In the genomic region with DNA sequence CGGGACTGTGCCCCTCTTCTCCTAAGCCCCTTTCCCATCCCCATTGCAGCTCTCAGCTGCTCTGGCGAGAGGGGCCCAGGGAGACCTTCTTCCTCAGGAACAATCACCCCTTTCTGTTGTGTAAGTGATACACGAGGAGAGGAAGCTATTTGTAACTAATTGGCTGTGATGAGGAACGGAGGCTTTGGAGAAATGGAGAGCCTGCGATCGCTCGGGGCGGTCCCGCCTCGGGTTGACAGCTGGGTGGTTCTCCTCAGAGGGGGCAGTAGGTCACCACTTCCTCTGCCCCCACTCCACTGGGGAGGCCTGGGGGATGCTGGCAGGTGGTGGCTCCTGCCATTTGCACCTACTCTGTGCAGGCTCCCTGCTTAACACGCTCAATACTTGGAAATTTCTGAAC, we compare ENCODE assay signal across 25 cellular contexts. TPM values are rescaled to one million over a fixed set of nuclear protein-coding genes. Genes with fewer than 3 reads are reported as not detected.
A peak's percentile ranks its signal among the peaks of the same experiment; 100 is the strongest.
DNase-seq lines count a peak whose midpoint lies in the region; ATAC-seq and TF ChIP-seq lines count a peak whose summit lies in the region.
"Had no signal": no experiment of that assay in that cellular context is flagged by ENCODE, and none has a peak within 500 bp of the region (broad histone marks: within the 10 kb centered on the region; RNA-seq: fewer than 3 reads in every experiment).

No MANE protein-coding gene starts in this region.

- CTCF ChIA-PET in naive thymus-derived CD4-positive, alpha-beta T cell (lab: Charles Lee): no interaction called here

- H2AFZ ChIP-seq in OCI-LY3 (ENCODE audit: low read depth, low read length): peak overlapping the region; percentile 72

- peaks cover 0 to 9% (median 0%) of the 10 kb centered on the region in 7 donors for H3K4me1 Mint-ChIP-seq in naive thymus-derived CD4-positive, alpha-beta T cell
- H3K4me1 Mint-ChIP-seq: activated CD4-positive, alpha-beta T cell treated with anti-CD3 and anti-CD28 coated beads for 36 hours had no signal

- intact Hi-C loops in naive thymus-derived CD4-positive, alpha-beta T cell (cut with micrococcal nuclease): no loop called here
- intact Hi-C loops in lower lobe of right lung (cut with DNase I): no loop called here

- H3K9me3 Mint-ChIP-seq in naive thymus-derived CD4-positive, alpha-beta T cell: no peaks in the 10 kb centered on the region
- H3K9me3 Mint-ChIP-seq: CD8-positive, alpha-beta T cell; stimulated activated effector memory CD8-positive, alpha-beta T cell treated with anti-CD3 and anti-CD28 coated beads, Interleukin-12 subunit alpha, Interleukin-12 subunit beta, amount 100 ng/mL, for 72 hours; T-helper 1 cell treated with Interleukin-12 subunit alpha and Interleukin-12 subunit beta and Interleukin-4 antibody, amounts not matched to agents 30 μg/mL and 1 μg/mL, for 36 hours had no signal

- peak overlapping the region; percentile 69 for H3K9ac ChIP-seq in OCI-LY3 (ENCODE audit: low read length)

- no peak for TF ChIP-seq CTCF in HL-60 (IDR thresholded peaks at IDR 0.05; ENCODE audit: insufficient read depth, low read length)
- TF ChIP-seq CTCF in OCI-LY3 (IDR thresholded peaks at IDR 0.05; ENCODE audit: low read depth, low read length): no peak
- no peak for TF ChIP-seq CTCF in lower lobe of right lung (IDR thresholded peaks at IDR 0.05)

- H3K36me3 Mint-ChIP-seq in naive thymus-derived CD4-positive, alpha-beta T cell: no peaks in the 10 kb centered on the region
- H3K36me3 Mint-ChIP-seq: CD8-positive, alpha-beta T cell; stimulated activated effector memory CD8-positive, alpha-beta T cell treated with anti-CD3 and anti-CD28 coated beads, Interleukin-12 subunit alpha, Interleukin-12 subunit beta, amount 100 ng/mL, for 72 hours had no signal

- peak overlapping the region; percentile 87 for H3K4me2 ChIP-seq in OCI-LY3 (ENCODE audit: low read length)

- H3K9me3 ChIP-seq in OCI-LY3 (ENCODE audit: insufficient read depth, low read length) (no peaks in the 10 kb centered on the region), lower lobe of right lung (no peaks in the 10 kb centered on the region)
- no peaks in the 10 kb centered on the region for H3K9me3 ChIP-seq in naive thymus-derived CD4-positive, alpha-beta T cell (ENCODE audit: control insufficient read depth in 2 of 3, low read length in 3 of 3)
- H3K9me3 ChIP-seq: ovary, Peyer's patch, SJSA1, upper lobe of left lung had no signal

- H3K4me3 Mint-ChIP-seq in naive thymus-derived CD4-positive, alpha-beta T cell: no peak overlapping the region
- H3K4me3 Mint-ChIP-seq: activated CD4-positive, alpha-beta T cell treated with anti-CD3 and anti-CD28 coated beads for 36 hours; activated naive CD8-positive, alpha-beta T cell; CD8-positive, alpha-beta T cell; stimulated activated effector memory CD8-positive, alpha-beta T cell treated with anti-CD3 and anti-CD28 coated beads, Interleukin-12 subunit alpha, Interleukin-12 subunit beta, amount 100 ng/mL, for 72 hours; T-helper 1 cell treated with Interleukin-12 subunit alpha and Interleukin-12 subunit beta and Interleukin-4 antibody, amounts not matched to agents 30 μg/mL and 1 μg/mL, for 36 hours had no signal

- no peaks in the 10 kb centered on the region for H3K36me3 ChIP-seq in OCI-LY3 (replicated peaks; ENCODE audit: low read depth, low read length)
- no peaks in the 10 kb centered on the region for H3K36me3 ChIP-seq in naive thymus-derived CD4-positive, alpha-beta T cell (ENCODE audit: control insufficient read depth in 2 of 3, insufficient read depth in 3 of 3, low read length in 3 of 3)
- H3K36me3 ChIP-seq in lower lobe of right lung: no peaks in the 10 kb centered on the region
- H3K36me3 ChIP-seq: ovary, Peyer's patch, SJSA1, upper lobe of left lung had no signal

- peaks cover 33% of the 10 kb centered on the region for H3K4me1 ChIP-seq in OCI-LY3 (ENCODE audit: low read length)
- H3K4me1 ChIP-seq in naive thymus-derived CD4-positive, alpha-beta T cell (ENCODE audit: control insufficient read depth in 2 of 2, insufficient read depth in 2 of 2, low read length in 2 of 2): no peaks in the 10 kb centered on the region
- H3K4me1 ChIP-seq in lower lobe of right lung: peaks cover 9% of the 10 kb centered on the region
- H3K4me1 ChIP-seq: Peyer's patch, upper lobe of left lung had no signal

- peaks cover 0 to 18% (median 0%) of the 10 kb centered on the region in 5 donors for H3K27me3 Mint-ChIP-seq in naive thymus-derived CD4-positive, alpha-beta T cell
- H3K27me3 Mint-ChIP-seq: activated CD4-positive, alpha-beta T cell treated with anti-CD3 and anti-CD28 coated beads for 36 hours; activated naive CD8-positive, alpha-beta T cell had no signal

- no peaks in the 10 kb centered on the region for H3K79me2 ChIP-seq in OCI-LY3 (ENCODE audit: low read length)

- H3K27me3 ChIP-seq in HL-60 (ENCODE audit: insufficient read depth, poor library complexity, severe bottlenecking) (no peaks in the 10 kb centered on the region), OCI-LY3 (ENCODE audit: low read depth, low read length) (no peaks in the 10 kb centered on the region), lower lobe of right lung (ENCODE audit: low read depth) (no peaks in the 10 kb centered on the region)
- no peaks in the 10 kb centered on the region for H3K27me3 ChIP-seq in naive thymus-derived CD4-positive, alpha-beta T cell (ENCODE audit: control insufficient read depth in 2 of 2, insufficient read depth in 2 of 2, low read length in 2 of 2)
- H3K27me3 ChIP-seq: ovary, Peyer's patch, SJSA1, upper lobe of left lung had no signal

- peak; percentile 21 for ATAC-seq in naive thymus-derived CD4-positive, alpha-beta T cell
- ATAC-seq in HG02763 (IDR thresholded peaks at IDR 0.05; ENCODE audit: unreplicated experiment) (no peak), lower lobe of right lung (no peak)
- ATAC-seq: activated CD4-positive, alpha-beta T cell treated with anti-CD3 and anti-CD28 coated beads for 36 hours; CD8-positive, alpha-beta T cell; stimulated activated effector memory CD8-positive, alpha-beta T cell treated with anti-CD3 and anti-CD28 coated beads, Interleukin-12 subunit alpha, Interleukin-12 subunit beta, amount 100 ng/mL, for 72 hours had no signal

- H4K20me1 ChIP-seq in OCI-LY3 (ENCODE audit: insufficient read depth, low read length): no peaks in the 10 kb centered on the region

- H3K4me3 ChIP-seq in HL-60 (replicated peaks; ENCODE audit: insufficient read depth, low read length) (no peak overlapping the region), OCI-LY3 (ENCODE audit: low read length) (peak overlapping the region; percentile 73), lower lobe of right lung (no peak overlapping the region)
- H3K4me3 ChIP-seq in naive thymus-derived CD4-positive, alpha-beta T cell (ENCODE audit: low read length): no peak overlapping the region
- H3K4me3 ChIP-seq: ovary, Peyer's patch, SJSA1, upper lobe of left lung had no signal

- no peak for DNase-seq in HL-60 (ENCODE audit: low read depth in 1 of 2, low spot score in 1 of 2)
- DNase-seq in naive thymus-derived CD4-positive, alpha-beta T cell: no peak
- DNase-seq in NCI-H82 treated with DMSO at 0.1 percent for 48 hours (lab: John Stamatoyannopoulos, UW; ENCODE audit: unreplicated experiment): no peak
- DNase-seq in 8988T: no peak
- no peak for DNase-seq in lower lobe of right lung
- DNase-seq: activated CD4-positive, alpha-beta T cell treated with anti-CD3 and anti-CD28 coated beads for 36 hours; activated effector memory CD4-positive, alpha-beta T cell treated with Interleukin-2 at 50 U/mL for 16 hours; activated T-cell treated with anti-CD3 and anti-CD28 coated beads for 4 hours; anterior cingulate cortex; CD8-positive, alpha-beta T cell; effector memory CD4-positive, alpha-beta T cell; H7; NCI-H2081; NCI-H345; NCI-H748 treated with DMSO at 0.1 percent for 48 hours; ovary; Peyer's patch; stimulated activated CD4-positive, alpha-beta T cell treated with anti-CD3 and anti-CD28 coated beads, Interleukin-2, amount 100 ng/mL, for 48 hours had no signal

- POLR2A ChIA-PET in naive thymus-derived CD4-positive, alpha-beta T cell (lab: Charles Lee): no interaction called here

- H3K27ac ChIP-seq in HL-60 (replicated peaks) (peak overlapping the region; percentile 76), OCI-LY3 (ENCODE audit: low read length) (peak overlapping the region; percentile 65), lower lobe of right lung (no peak overlapping the region)
- H3K27ac ChIP-seq in naive thymus-derived CD4-positive, alpha-beta T cell (ENCODE audit: low read depth, low read length): no peak overlapping the region
- H3K27ac ChIP-seq: ovary, Peyer's patch, SJSA1, upper lobe of left lung had no signal

- no peak overlapping the region for H3K27ac Mint-ChIP-seq in naive thymus-derived CD4-positive, alpha-beta T cell
- H3K27ac Mint-ChIP-seq: activated CD4-positive, alpha-beta T cell treated with anti-CD3 and anti-CD28 coated beads for 36 hours; activated naive CD8-positive, alpha-beta T cell; CD8-positive, alpha-beta T cell; T-helper 1 cell treated with Interleukin-12 subunit alpha and Interleukin-12 subunit beta and Interleukin-4 antibody, amounts not matched to agents 30 μg/mL and 1 μg/mL, for 36 hours had no signal

RNA-seq across cellular contexts. Expression of a gene that starts 6.7 kb away (rescaled TPM):
- total RNA-seq in naive thymus-derived CD4-positive, alpha-beta T cell: under 1 TPM in 2 of 5 experiments, not detected in 3; 0.22 to 0.37 TPM
- polyA plus RNA-seq in naive thymus-derived CD4-positive, alpha-beta T cell: under 1 TPM in 1 of 2 donors, not detected in 1; 0.17 TPM
- 3.0 TPM for total RNA-seq in lower lobe of right lung

RNA-seq across cellular contexts. Expression of a gene that starts 39.0 kb away (rescaled TPM):
- 10 to 100 TPM in 2 of 5 experiments, 1 to 10 TPM in 3; 3.0 to 12.8 (median 6.3) TPM for total RNA-seq in naive thymus-derived CD4-positive, alpha-beta T cell
- 1 to 10 TPM; 2.0 to 4.0 TPM for polyA plus RNA-seq in naive thymus-derived CD4-positive, alpha-beta T cell
- total RNA-seq in lower lobe of right lung: 2.0 TPM
- total RNA-seq: SJSA1 had no signal

RNA-seq across cellular contexts. Expression of a gene that starts 40.7 kb away (rescaled TPM):
- 10 to 100 TPM; 23.8 to 40.7 (median 26.1) TPM for total RNA-seq in naive thymus-derived CD4-positive, alpha-beta T cell
- 10 to 100 TPM; 18.2 to 19.8 TPM for polyA plus RNA-seq in naive thymus-derived CD4-positive, alpha-beta T cell
- total RNA-seq in lower lobe of right lung: 30.4 TPM

Comparison
In these comparisons a context has a peak if more than half of its experiments do, and no peak if none do; other contexts are left out.
1. H3K27ac ChIP-seq: peak in HL-60 (single experiment) and OCI-LY3 (single experiment); none in naive thymus-derived CD4-positive, alpha-beta T cell (single experiment) and lower lobe of right lung (single experiment).